8 cellular contexts compared by ENCODE assay signal in the genomic region with DNA sequence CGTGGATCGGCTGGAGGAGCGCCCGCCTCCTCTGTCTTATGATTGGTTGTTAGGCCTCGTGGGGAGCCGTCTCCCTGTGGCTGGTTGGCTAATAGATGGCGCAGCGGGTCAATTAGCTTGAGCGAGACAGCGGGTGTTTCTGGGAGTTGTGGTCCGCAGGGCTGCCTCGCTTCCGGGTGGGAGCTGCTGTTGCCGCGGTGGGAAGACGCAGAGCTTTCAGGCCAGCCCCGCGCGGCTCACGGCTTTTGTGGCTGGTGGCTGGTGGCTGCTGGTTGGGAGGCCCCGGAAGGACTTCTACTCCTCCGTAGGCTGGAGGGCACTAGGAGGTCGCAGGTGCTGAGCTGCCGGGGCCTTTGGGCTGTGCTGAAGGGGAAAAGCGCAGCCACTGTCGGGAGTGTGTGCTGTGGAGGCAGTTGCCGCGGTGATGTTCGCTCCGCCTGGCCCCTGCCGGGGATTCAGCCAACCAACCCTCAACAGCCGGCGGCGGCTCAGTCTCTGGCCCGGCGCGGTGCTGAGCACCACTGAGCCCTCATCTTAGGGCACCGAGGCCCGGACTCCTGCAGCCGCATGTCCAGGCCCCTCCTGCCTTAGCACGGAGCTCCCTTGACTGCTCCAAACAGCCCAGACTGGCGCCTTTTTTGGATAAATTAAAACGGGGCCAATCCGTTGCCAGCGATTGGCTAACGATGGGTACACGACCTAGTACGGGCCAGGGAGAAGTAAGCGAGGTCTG. TPM values are rescaled to one million over a fixed set of nuclear protein-coding genes. Genes with fewer than 3 reads are reported as not detected.
DNase-seq lines count a peak whose midpoint lies in the region; ATAC-seq and TF ChIP-seq lines count a peak whose summit lies in the region.

No MANE protein-coding gene starts in this region.

- no peak overlapping the region for H3K23ac ChIP-seq in trophoblast cell (ENCODE audit: low read length)

- no peaks in the 10 kb centered on the region for H3F3A ChIP-seq in SU-DHL-6 (ENCODE audit: insufficient read depth)

- peak overlapping the region; percentile 54 for H2AFZ ChIP-seq in SU-DHL-6 (ENCODE audit: low read depth, low read length, severe bottlenecking)
- peak overlapping the region; percentile 94 for H2AFZ ChIP-seq in trophoblast cell (ENCODE audit: insufficient read depth, low read length, poor library complexity)

- H2BK12ac ChIP-seq in trophoblast cell (ENCODE audit: low read length) = no peak overlapping the region

- H3K4me2 ChIP-seq in SU-DHL-6 (ENCODE audit: low read depth, low read length, poor library complexity, severe bottlenecking) = peak overlapping the region; percentile 80
- peak overlapping the region; percentile 92 for H3K4me2 ChIP-seq in trophoblast cell (ENCODE audit: low read length)

- peak overlapping the region; percentile 71 for H4K91ac ChIP-seq in trophoblast cell (ENCODE audit: low read depth, low read length)

- intact Hi-C loops in cardiac septum (cut with DNase I) = loop anchor here (1.0 kb wide), 1 partner anchor 25 kb away; a partner anchor contains a TSS
- intact Hi-C loops in transverse colon (cut with DNase I; ENCODE audit: low total_unique reads) = loop anchor here (2.0 kb wide), 1 partner anchor 26 kb away; a partner anchor contains a TSS

- H3K9me3 ChIP-seq in SU-DHL-6 (ENCODE audit: insufficient read depth, low read length) (no peaks in the 10 kb centered on the region), trophoblast cell (ENCODE audit: insufficient read depth, low read depth, low read length) (peaks cover 4% of the 10 kb centered on the region), transverse colon (no peaks in the 10 kb centered on the region)

- peak overlapping the region; percentile 14 for H2BK5ac ChIP-seq in trophoblast cell (ENCODE audit: low read depth, low read length, poor library complexity)

- TF ChIP-seq EP300 in transverse colon (IDR thresholded peaks at IDR 0.05; ENCODE audit: low read depth) = no peak

- H4K20me1 ChIP-seq in SU-DHL-6 (ENCODE audit: low read depth, low read length) = no peaks in the 10 kb centered on the region; the same call in 1 of the 2 replicates

- peak overlapping the region; percentile 29 for H2BK120ac ChIP-seq in trophoblast cell (ENCODE audit: insufficient read depth, low read length, poor library complexity)

- H3K27ac ChIP-seq in SU-DHL-6 (ENCODE audit: low read depth, low read length) (peak overlapping the region; percentile 70), adipose tissue (ENCODE audit: low read depth, low read length) (peak overlapping the region; percentile 77), trophoblast cell (ENCODE audit: low read depth, low read length) (peak overlapping the region; percentile 40), transverse colon (peak overlapping the region; percentile 87 to 96 (median 94))

- peak; percentile 84 for ATAC-seq in HG02759 (IDR thresholded peaks at IDR 0.05; ENCODE audit: unreplicated experiment)

- in situ Hi-C loops in transverse colon (cut with MboI; ENCODE audit: low pct_ligation_motif_present in 1 of 4, low pct_unique_long_range_greater_than_20kb in 1 of 4, low sequenced_read_pairs in 3 of 4) = loop anchor here in 1 of 4 donors (25.0 kb wide), 1 partner anchor 1074 kb away; no protein-coding TSS in a partner anchor

- H3K4me1 ChIP-seq in trophoblast cell (ENCODE audit: control insufficient read depth in 1 of 2, insufficient read depth in 2 of 2, low read length in 2 of 2) (peaks cover 0 to 12% of the 10 kb centered on the region in 2 experiments), transverse colon (peaks cover 3 to 23% (median 18%) of the 10 kb centered on the region in 4 donors)

- WGBS in adipose tissue, 3 donors = 1% methylated on average over 44 to 49 of the region's 49 CpGs
- no CpG with 5 or more reads among the region's 49 CpGs for WGBS in trophoblast cell (ENCODE audit: extremely low coverage, insufficient coverage, insufficient read length)
- 1% methylated on average over 34 of the region's 49 CpGs; no CpG with 5 or more reads in 1 of the 2 donors for WGBS in transverse colon (ENCODE audit: low coverage in 1 of 2), 2 donors

- H3K79me1 ChIP-seq in trophoblast cell (ENCODE audit: low read length) = peaks cover 12% of the 10 kb centered on the region

- H2AK5ac ChIP-seq in trophoblast cell (ENCODE audit: low read length) = no peak overlapping the region

- H3K4ac ChIP-seq in trophoblast cell (ENCODE audit: low read depth, low read length) = no peak overlapping the region

- peak overlapping the region; percentile 66 for H4K12ac ChIP-seq in trophoblast cell (ENCODE audit: low read depth, low read length)

- peak overlapping the region; percentile 84 for H3K9ac ChIP-seq in SU-DHL-6 (ENCODE audit: low read length)
- H3K9ac ChIP-seq in trophoblast cell (ENCODE audit: low read length) = peak overlapping the region; percentile 70

- H3K4me3 ChIP-seq in GM12875 (ENCODE audit: low read depth, low read length) (peak overlapping the region; percentile 67), SU-DHL-6 (ENCODE audit: insufficient read depth, low read length, poor library complexity, severe bottlenecking) (peak overlapping the region; percentile 79), trophoblast cell (ENCODE audit: low read depth, low read length) (peak overlapping the region; percentile 81), transverse colon (peak overlapping the region; percentile 67 to 77 (median 72))

- H3K9me2 ChIP-seq in SU-DHL-6 (replicated peaks; ENCODE audit: insufficient read depth, low read length) = no peaks in the 10 kb centered on the region

- peak; percentile 57 for TF ChIP-seq POLR2A in transverse colon (IDR thresholded peaks at IDR 0.05)

- peak; percentile 83 for DNase-seq in NCI-H128 (lab: John Stamatoyannopoulos, UW; ENCODE audit: unreplicated experiment)
- peak; percentile 98 for DNase-seq in cardiac septum (ENCODE audit: low spot score)
- peak; percentile 94 to 97 for DNase-seq in trophoblast cell
- DNase-seq in transverse colon = peak; percentile 96

- H3K14ac ChIP-seq in trophoblast cell (ENCODE audit: low read length) = peak overlapping the region; percentile 71

- peaks cover 17% of the 10 kb centered on the region; the same call in 1 of the 2 replicates for H3K79me2 ChIP-seq in SU-DHL-6 (ENCODE audit: insufficient read depth, low read length)
- H3K79me2 ChIP-seq in trophoblast cell (ENCODE audit: control insufficient read depth, insufficient read depth, low read length, poor library complexity) = peaks cover 3% of the 10 kb centered on the region

- peak overlapping the region; percentile 13 for H3K18ac ChIP-seq in trophoblast cell (ENCODE audit: low read length)

- H3K27me3 ChIP-seq in SU-DHL-6 (ENCODE audit: low read length) (no peaks in the 10 kb centered on the region), trophoblast cell (ENCODE audit: insufficient read depth, low read length) (no peaks in the 10 kb centered on the region), transverse colon (no peaks in the 10 kb centered on the region)

- H4K8ac ChIP-seq in trophoblast cell (ENCODE audit: low read depth, low read length) = peak overlapping the region; percentile 90

- H3K36me3 ChIP-seq in SU-DHL-6 (ENCODE audit: low read length) = no peaks in the 10 kb centered on the region
- H3K36me3 ChIP-seq in trophoblast cell (ENCODE audit: control insufficient read depth in 1 of 2, insufficient read depth in 2 of 2, low read length in 2 of 2) = no peaks in the 10 kb centered on the region
- no peaks in the 10 kb centered on the region for H3K36me3 ChIP-seq in transverse colon

- no peak for TF ChIP-seq CTCF in GM12875 (IDR thresholded peaks at IDR 0.05; ENCODE audit: borderline replicate concordance, insufficient read depth, low read depth, low read length)
- no peak for TF ChIP-seq CTCF in SU-DHL-6 (IDR thresholded peaks at IDR 0.05; ENCODE audit: insufficient read depth, low read length, poor library complexity, severe bottlenecking)
- TF ChIP-seq CTCF in transverse colon (IDR thresholded peaks at IDR 0.05) = no peak

RNA-seq across cellular contexts. Expression of a gene that starts 0.7 kb away (rescaled TPM):
- polyA plus RNA-seq in adipose tissue = 1 to 10 TPM; 2.6 to 7.1 (median 4.2) TPM
- total RNA-seq in cardiac septum (2.6 TPM), transverse colon (1 to 10 TPM in 2 of 4 donors, not detected in 2; 3.8 to 4.0 TPM)
- polyA plus RNA-seq in trophoblast cell (2013) = 0.94 and 1.4 TPM in 2 replicates

RNA-seq across cellular contexts. Expression of a gene that starts 24.9 kb away (rescaled TPM):
- 10 to 100 TPM; 37.2 to 67.3 (median 65.7) TPM for polyA plus RNA-seq in adipose tissue
- total RNA-seq in cardiac septum = 67.5 TPM
- 160 and 164 TPM in 2 replicates for polyA plus RNA-seq in trophoblast cell (2013)
- 10 to 100 TPM; 32.7 to 38.2 (median 34.3) TPM for total RNA-seq in transverse colon

Comparison
In these comparisons a context has a peak if more than half of its experiments do, and no peak if none do; other contexts are left out.
1. Peak in every context shown above with its lines: DNase-seq, ATAC-seq, H3K4me3 ChIP-seq and H3K27ac ChIP-seq.
2. H3K27ac ChIP-seq: peak in every context shown above with its lines; median percentile 94 in transverse colon; 77 in adipose tissue; 70 in SU-DHL-6; 40 in trophoblast cell.